19 cellular contexts compared by ENCODE assay signal in genomic region chr1:40984531-40984930, GRCh38. TPM values are rescaled to one million over a fixed set of nuclear protein-coding genes. Genes with fewer than 3 reads are reported as not detected.
DNase-seq lines count a peak whose midpoint lies in the region; ATAC-seq, FAIRE-seq and TF ChIP-seq lines count a peak whose summit lies in the region.
"Had no signal": no experiment of that assay in that cellular context is flagged by ENCODE, and none has a peak within 500 bp of the region (broad histone marks: within the 10 kb centered on the region; RNA-seq: fewer than 3 reads in every experiment).

No MANE protein-coding gene starts in this region.

- H3K4me2 ChIP-seq in A549 (peak overlapping the region; percentile 93), BLaER1 (peak overlapping the region; percentile 96), osteoblast (ENCODE audit: insufficient read depth, low read length) (no peak overlapping the region)
- H3K4me2 ChIP-seq: PC-9 had no signal

- DNase-seq in A549 (ENCODE audit: low read depth in 1 of 2, low spot score in 1 of 2) (no peak), osteoblast (ENCODE audit: insufficient read length, low spot score, missing footprints) (no peak), NCI-H2196 (lab: John Stamatoyannopoulos, UW; ENCODE audit: unreplicated experiment) (no peak), RKO (ENCODE audit: low spot score) (no peak)
- no peak for DNase-seq in activated naive CD8-positive, alpha-beta T cell treated with anti-CD3 and anti-CD28 coated beads, Interleukin-2, amount 50 U/mL, for 24 hours
- DNase-seq in CD4-positive, alpha-beta T cell: no peak
- DNase-seq: activated CD8-positive, alpha-beta memory T cell treated with anti-CD3 and anti-CD28 coated beads, Interleukin-2, amount 50 U/mL, for 4 hours; activated naive CD8-positive, alpha-beta T cell treated with anti-CD3 and anti-CD28 coated beads, Interleukin-2, amount 10 ng/mL, durations not matched to agents 7 days and 5 days; effector memory CD4-positive, alpha-beta T cell; gastrocnemius medialis; NCI-H1105; NCI-H2029; PC-9 had no signal

- peak overlapping the region; percentile 97 for H3K27ac Mint-ChIP-seq in activated naive CD8-positive, alpha-beta T cell treated with anti-CD3 and anti-CD28 coated beads, Interleukin-2, amount 50 U/mL, for 24 hours
- H3K27ac Mint-ChIP-seq in CD4-positive, alpha-beta T cell: no peak overlapping the region
- H3K27ac Mint-ChIP-seq: activated naive CD8-positive, alpha-beta T cell treated with anti-CD3 and anti-CD28 coated beads, Interleukin-2, amount 10 ng/mL, durations not matched to agents 7 days and 5 days had no signal

- H3K79me2 ChIP-seq in osteoblast (ENCODE audit: insufficient read depth, low read length): peaks cover 85% of the 10 kb centered on the region

- intact Hi-C loops in CD4-positive, alpha-beta T cell (cut with DNase I, micrococcal nuclease): loop anchor here in 1 of 2 experiments (10.0 kb wide), 2 partner anchors 290 to 380 kb away; partner anchors contain the start of genes FOXO6 and NFYC

- no peak overlapping the region for H2AFZ ChIP-seq in osteoblast (ENCODE audit: low read length)
- H2AFZ ChIP-seq: PC-9 had no signal

- peaks cover 74% of the 10 kb centered on the region for H3K4me1 Mint-ChIP-seq in activated naive CD8-positive, alpha-beta T cell treated with anti-CD3 and anti-CD28 coated beads, Interleukin-2, amount 50 U/mL, for 24 hours
- H3K4me1 Mint-ChIP-seq in CD4-positive, alpha-beta T cell (ENCODE audit: low read depth): peaks cover 14% of the 10 kb centered on the region

- peak overlapping the region; percentile 98 for H3K4me3 Mint-ChIP-seq in activated naive CD8-positive, alpha-beta T cell treated with anti-CD3 and anti-CD28 coated beads, Interleukin-2, amount 50 U/mL, for 24 hours
- no peak overlapping the region for H3K4me3 Mint-ChIP-seq in CD4-positive, alpha-beta T cell
- H3K4me3 Mint-ChIP-seq: activated naive CD8-positive, alpha-beta T cell treated with anti-CD3 and anti-CD28 coated beads, Interleukin-2, amount 10 ng/mL, durations not matched to agents 7 days and 5 days had no signal

- no peak for ATAC-seq in A549
- ATAC-seq in activated naive CD8-positive, alpha-beta T cell treated with anti-CD3 and anti-CD28 coated beads, Interleukin-2, amount 50 U/mL, for 24 hours: no peak
- no peak for ATAC-seq in CD4-positive, alpha-beta T cell (ENCODE audit: poor library complexity)
- ATAC-seq: gastrocnemius medialis had no signal

- H3K36me3 ChIP-seq in BLaER1 (peaks cover 72% of the 10 kb centered on the region), osteoblast (ENCODE audit: insufficient read depth, low read length) (peaks cover 57% of the 10 kb centered on the region)

- peak overlapping the region; percentile 60 for H3K9ac ChIP-seq in BLaER1

- H3K9me3 Mint-ChIP-seq in activated naive CD8-positive, alpha-beta T cell treated with anti-CD3 and anti-CD28 coated beads, Interleukin-2, amount 50 U/mL, for 24 hours: no peaks in the 10 kb centered on the region
- no peaks in the 10 kb centered on the region for H3K9me3 Mint-ChIP-seq in CD4-positive, alpha-beta T cell
- H3K9me3 Mint-ChIP-seq: activated naive CD8-positive, alpha-beta T cell treated with anti-CD3 and anti-CD28 coated beads, Interleukin-2, amount 10 ng/mL, durations not matched to agents 7 days and 5 days; brain; nephron had no signal

- H3K4me1 ChIP-seq in A549: peaks cover 70% of the 10 kb centered on the region
- H3K4me1 ChIP-seq in BLaER1: peaks cover 68% of the 10 kb centered on the region
- peaks cover 47% of the 10 kb centered on the region for H3K4me1 ChIP-seq in osteoblast (ENCODE audit: insufficient read depth, low read length)

- TF ChIP-seq RAD21 in A549 (conservative IDR thresholded peaks at IDR 0.05 in 1 of 2, IDR thresholded peaks at IDR 0.05 in 1 of 2): no peak

- peak overlapping the region; percentile 93 for H3K4me3 ChIP-seq in A549
- peak overlapping the region; percentile 19; the same call in 1 of the 2 replicates for H3K4me3 ChIP-seq in BLaER1
- no peak overlapping the region for H3K4me3 ChIP-seq in osteoblast (ENCODE audit: insufficient read depth, low read length)
- H3K4me3 ChIP-seq: esophagus muscularis mucosa, gastrocnemius medialis, PC-9 had no signal

- no peak for TF ChIP-seq POLR2A in A549 (IDR thresholded peaks at IDR 0.05; ENCODE audit: low read length)

- H3K27ac ChIP-seq in A549 (peak overlapping the region in 1 of 2 experiments; percentile 62; a peak in 2 of 6 replicates), BLaER1 (peak overlapping the region; percentile 84), osteoblast (ENCODE audit: low read depth, low read length) (peak overlapping the region; percentile 55)
- H3K27ac ChIP-seq in CD4-positive, alpha-beta T cell (ENCODE audit: low read depth, low read length): no peak overlapping the region
- H3K27ac ChIP-seq: gastrocnemius medialis, PC-9 had no signal

- no peaks in the 10 kb centered on the region for H3K27me3 ChIP-seq in BLaER1
- H3K27me3 ChIP-seq in osteoblast (ENCODE audit: insufficient read depth, low read length): no peaks in the 10 kb centered on the region
- H3K27me3 ChIP-seq in CD4-positive, alpha-beta T cell (ENCODE audit: control insufficient read depth, insufficient read depth, low read length): no peaks in the 10 kb centered on the region
- H3K27me3 ChIP-seq: esophagus muscularis mucosa, gastrocnemius medialis had no signal

- no peak for TF ChIP-seq CTCF in A549 (IDR thresholded peaks at IDR 0.05)
- TF ChIP-seq CTCF in osteoblast (IDR thresholded peaks at IDR 0.05; ENCODE audit: extremely low read depth, low read depth, low read length): no peak
- TF ChIP-seq CTCF in CD4-positive, alpha-beta T cell (IDR thresholded peaks at IDR 0.05): no peak

- no peak for FAIRE-seq in A549 (lab: Jason Lieb, UNC)
- FAIRE-seq: islet of Langerhans had no signal

- TF ChIP-seq EP300 in A549 (IDR thresholded peaks at IDR 0.05): no peak

- H3K9me3 ChIP-seq in A549 (no peaks in the 10 kb centered on the region), BLaER1 (no peaks in the 10 kb centered on the region), osteoblast (ENCODE audit: low read depth, low read length) (no peaks in the 10 kb centered on the region)
- no peaks in the 10 kb centered on the region for H3K9me3 ChIP-seq in CD4-positive, alpha-beta T cell (ENCODE audit: control insufficient read depth, low read length)
- H3K9me3 ChIP-seq: esophagus muscularis mucosa, gastrocnemius medialis had no signal

- peaks cover 87% of the 10 kb centered on the region for H3K36me3 Mint-ChIP-seq in activated naive CD8-positive, alpha-beta T cell treated with anti-CD3 and anti-CD28 coated beads, Interleukin-2, amount 50 U/mL, for 24 hours (ENCODE audit: low read depth)
- peaks cover 69% of the 10 kb centered on the region for H3K36me3 Mint-ChIP-seq in CD4-positive, alpha-beta T cell (ENCODE audit: low read depth)

- CTCF ChIA-PET in A549 (lab: Yijun Ruan, JAX): interaction anchor here (1.6 to 2.5 kb wide), 2 partner anchors 18 to 122 kb away, joined by 3 to 12 read pairs; partner anchors contain the start of gene CITED4
- CTCF ChIA-PET in CD4-positive, alpha-beta T cell (lab: Charles Lee): interaction anchor here (0.6 to 1.1 kb wide), 3 partner anchors 9 to 32 kb away, joined by 3 read pairs; no protein-coding TSS in a partner anchor

- WGBS in A549 (ENCODE audit: missing lambda C conversion rate): 88% methylated on average over 4 of the region's 4 CpGs

- H4K20me1 ChIP-seq in BLaER1 (peaks cover 31% of the 10 kb centered on the region), osteoblast (ENCODE audit: insufficient read depth, low read length) (peaks cover 21% of the 10 kb centered on the region)

- H3K27me3 Mint-ChIP-seq in activated naive CD8-positive, alpha-beta T cell treated with anti-CD3 and anti-CD28 coated beads, Interleukin-2, amount 50 U/mL, for 24 hours: no peaks in the 10 kb centered on the region
- H3K27me3 Mint-ChIP-seq in CD4-positive, alpha-beta T cell: no peaks in the 10 kb centered on the region
- H3K27me3 Mint-ChIP-seq: activated naive CD8-positive, alpha-beta T cell treated with anti-CD3 and anti-CD28 coated beads, Interleukin-2, amount 10 ng/mL, durations not matched to agents 7 days and 5 days; brain had no signal

- POLR2A ChIA-PET in A549 (lab: Yijun Ruan, JAX): interaction anchor here (0.9 kb wide), 1 partner anchor 177 kb away, joined by 3 read pairs; no protein-coding TSS in a partner anchor
- POLR2A ChIA-PET in CD4-positive, alpha-beta T cell (lab: Charles Lee): interaction anchor here (0.6 kb wide), 1 partner anchor 290 kb away, joined by 3 read pairs; no protein-coding TSS in a partner anchor

TF ChIP-seq in A549, 52 proteins besides CTCF, POLR2A, EP300 and RAD21:
- TF ChIP-seq CEBPB (IDR thresholded peaks at IDR 0.05): peak in 1 of 2 experiments; percentile 29; a peak in 1 of 4 replicates
- TF ChIP-seq HOXA7 (CRISPR knock-in tag; IDR thresholded peaks at IDR 0.05): no peak
- TF ChIP-seq, protein P1, sequence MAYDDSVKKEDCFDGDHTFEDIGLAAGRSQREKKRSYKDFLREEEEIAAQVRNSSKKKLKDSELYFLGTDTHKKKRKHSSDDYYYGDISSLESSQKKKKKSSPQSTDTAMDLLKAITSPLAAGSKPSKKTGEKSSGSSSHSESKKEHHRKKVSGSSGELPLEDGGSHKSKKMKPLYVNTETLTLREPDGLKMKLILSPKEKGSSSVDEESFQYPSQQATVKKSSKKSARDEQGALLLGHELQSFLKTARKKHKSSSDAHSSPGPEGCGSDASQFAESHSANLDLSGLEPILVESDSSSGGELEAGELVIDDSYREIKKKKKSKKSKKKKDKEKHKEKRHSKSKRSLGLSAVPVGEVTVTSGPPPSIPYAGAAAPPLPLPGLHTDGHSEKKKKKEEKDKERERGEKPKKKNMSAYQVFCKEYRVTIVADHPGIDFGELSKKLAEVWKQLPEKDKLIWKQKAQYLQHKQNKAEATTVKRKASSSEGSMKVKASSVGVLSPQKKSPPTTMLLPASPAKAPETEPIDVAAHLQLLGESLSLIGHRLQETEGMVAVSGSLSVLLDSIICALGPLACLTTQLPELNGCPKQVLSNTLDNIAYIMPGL (CRISPR knock-in tag; IDR thresholded peaks at IDR 0.05; ENCODE audit: borderline replicate concordance): 0 out of 2 replicates have a peak, but pooled peaks have one; percentile 23

RNA-seq across cellular contexts. Expression of gene CTPS1, which starts 5.0 kb away (rescaled TPM):
- 145 and 181 TPM in 2 replicates for polyA plus RNA-seq in A549 (2011; rRNA removed)
- polyA plus RNA-seq in A549 (2012; cell fraction: cytosol; rRNA removed): 75.4 and 77.9 TPM in 2 replicates
- polyA plus RNA-seq in A549 (2012; cell fraction: nucleus; rRNA removed): 113 and 172 TPM in 2 replicates
- polyA plus RNA-seq in A549 (2017; fragmentation: RNase III; extraction: RNeasy Plus Mini Kit Qiagen cat#74134 plus additional on column Dnase treatment): 159 to 169 TPM (median 159 TPM) in 3 replicates
- polyA minus RNA-seq in A549 (2011; rRNA and poly(A)+ RNA removed): 206 and 264 TPM in 2 replicates
- total RNA-seq in osteoblast: 16.5 and 19.2 TPM in 2 replicates
- 10 to 100 TPM; 37.1 to 37.4 TPM for total RNA-seq in CD4-positive, alpha-beta T cell

RNA-seq across cellular contexts. Expression of gene SLFNL1, which starts 37.0 kb away (rescaled TPM):
- polyA plus RNA-seq in A549 (2011; rRNA removed): 0.01 and 0.07 TPM in 2 replicates
- polyA plus RNA-seq in A549 (2012; cell fraction: cytosol; rRNA removed): 0.03 and 0.05 TPM in 2 replicates
- 0.28 and 0.30 TPM in 2 replicates for polyA plus RNA-seq in A549 (2012; cell fraction: nucleus; rRNA removed)
- 0.03 to 0.05 TPM (median 0.04 TPM) in 3 replicates for polyA plus RNA-seq in A549 (2017; fragmentation: RNase III; extraction: RNeasy Plus Mini Kit Qiagen cat#74134 plus additional on column Dnase treatment)
- 0.08 and 0.34 TPM in 2 replicates for polyA minus RNA-seq in A549 (2011; rRNA and poly(A)+ RNA removed)
- 0.59 and 0.72 TPM in 2 replicates for total RNA-seq in osteoblast
- under 1 TPM; 0.08 to 0.17 TPM for total RNA-seq in CD4-positive, alpha-beta T cell
- total RNA-seq: H4 had no signal
